ENCODE assay signal across 2 cellular contexts in genomic region chr20:2387180-2387577, GRCh38.
TF ChIP-seq lines count a peak whose summit lies in the region.

No MANE protein-coding gene starts in this region.

TF ChIP-seq in IMR-90, 13 proteins besides CTCF, POLR2A, EP300 and RAD21 (continued from another document):
- TF ChIP-seq CHD1 (IDR thresholded peaks at IDR 0.05; ENCODE audit: low read depth, low read length): no peak
- no peak for TF ChIP-seq ELK1 (IDR thresholded peaks at IDR 0.05; ENCODE audit: borderline replicate concordance, low read depth, low read length)
- no peak for TF ChIP-seq RCOR1 (IDR thresholded peaks at IDR 0.05; ENCODE audit: insufficient replicate concordance, low read length)

TF ChIP-seq in endothelial cell of umbilical vein, 7 proteins besides CTCF, POLR2A, EP300 and RAD21:
- no peak for TF ChIP-seq JUN (IDR thresholded peaks at IDR 0.05; ENCODE audit: borderline replicate concordance, insufficient read depth, insufficient read length, low read depth)
- TF ChIP-seq EZH2 (IDR thresholded peaks at IDR 0.05; ENCODE audit: borderline replicate concordance, low read depth, low read length, severe bottlenecking): no peak
- no peak for TF ChIP-seq MAX (IDR thresholded peaks at IDR 0.05; ENCODE audit: insufficient read depth, insufficient read length)
- no peak for TF ChIP-seq MYC (IDR thresholded peaks at IDR 0.05; ENCODE audit: low read depth, low read length)
- TF ChIP-seq GATA2 (IDR thresholded peaks at IDR 0.05; ENCODE audit: insufficient read depth, insufficient read length, low read depth, low read length): no peak
- no peak for TF ChIP-seq POLR2AphosphoS5 (IDR thresholded peaks at IDR 0.05; ENCODE audit: insufficient read depth, low read depth, low read length)
- TF ChIP-seq FOS (IDR thresholded peaks at IDR 0.05; ENCODE audit: borderline replicate concordance, insufficient read depth, low read length): no peak
